Comparison of ENCODE assay signal across 7 cellular contexts in the genomic region with DNA sequence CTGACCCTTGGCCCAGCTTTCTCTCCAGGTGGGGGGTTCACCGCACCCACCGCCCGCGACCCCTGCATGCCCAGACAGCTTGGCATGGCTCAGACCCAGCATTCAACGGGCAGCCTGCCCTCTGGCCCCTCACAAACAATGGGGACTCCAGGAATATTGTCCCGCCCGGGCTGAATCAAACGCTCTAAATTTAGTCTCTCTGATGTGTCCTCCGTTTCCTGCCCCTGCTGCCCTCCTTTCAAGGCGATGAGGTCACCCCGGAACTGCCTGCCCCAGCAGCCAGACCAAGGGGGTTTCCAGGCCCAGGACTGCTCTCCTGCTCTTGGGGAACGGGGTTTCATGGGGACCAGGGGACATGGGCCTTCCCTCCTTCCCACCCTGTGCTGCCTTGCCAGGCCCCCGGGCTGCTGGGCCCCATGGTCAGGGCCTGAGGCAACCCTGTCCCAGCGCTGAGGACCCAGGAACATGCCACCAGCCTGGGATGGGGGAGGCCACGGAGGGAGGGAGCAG. TPM values are rescaled to one million over a fixed set of nuclear protein-coding genes. Genes with fewer than 3 reads are reported as not detected.
DNase-seq lines count a peak whose midpoint lies in the region; ATAC-seq and TF ChIP-seq lines count a peak whose summit lies in the region.

No MANE protein-coding gene starts in this region.

- peak overlapping the region; percentile 68 to 81 for H3K27ac ChIP-seq in coronary artery

- peak; percentile 56 for ATAC-seq in GM21381 (IDR thresholded peaks at IDR 0.05; ENCODE audit: unreplicated experiment)
- peak; percentile 60 for ATAC-seq in SK-N-SH treated with all-trans-retinoic acid at 6 μM for 48 hours

- no peak for TF ChIP-seq CTCF in coronary artery (IDR thresholded peaks at IDR 0.05)
- no peak for TF ChIP-seq CTCF in neural crest cell (conservative IDR thresholded peaks at IDR 0.05)

- peak overlapping the region; percentile 72 for H3K4me3 Mint-ChIP-seq in neural crest cell

- no peaks in the 10 kb centered on the region for H3K27me3 Mint-ChIP-seq in neural crest cell (ENCODE audit: low read depth)

- no peak overlapping the region for H3K4me3 ChIP-seq in coronary artery

- no peaks in the 10 kb centered on the region for H3K36me3 Mint-ChIP-seq in neural crest cell (ENCODE audit: low read depth)

- peaks cover 19% of the 10 kb centered on the region for H3K4me1 Mint-ChIP-seq in neural crest cell

- H3K9me3 Mint-ChIP-seq in neural crest cell = no peaks in the 10 kb centered on the region

- DNase-seq in coronary artery (ENCODE audit: low spot score) (no peak), neural crest cell (ENCODE audit: low read depth, low spot score) (no peak), NCI-H524 (lab: John Stamatoyannopoulos, UW) (no peak), germinal center (ENCODE audit: low spot score) (no peak), NCI-H2196 (lab: John Stamatoyannopoulos, UW; ENCODE audit: unreplicated experiment) (no peak)

- peak overlapping the region; percentile 44 for H3K27ac Mint-ChIP-seq in neural crest cell (ENCODE audit: unreplicated experiment)

TF ChIP-seq in SK-N-SH treated with all-trans-retinoic acid at 6 μM for 48 hours, 23 proteins besides CTCF, POLR2A, EP300 and RAD21:
- TF ChIP-seq CSDC2 (CRISPR knock-in tag; IDR thresholded peaks at IDR 0.05) = no peak
- TF ChIP-seq, protein P1, sequence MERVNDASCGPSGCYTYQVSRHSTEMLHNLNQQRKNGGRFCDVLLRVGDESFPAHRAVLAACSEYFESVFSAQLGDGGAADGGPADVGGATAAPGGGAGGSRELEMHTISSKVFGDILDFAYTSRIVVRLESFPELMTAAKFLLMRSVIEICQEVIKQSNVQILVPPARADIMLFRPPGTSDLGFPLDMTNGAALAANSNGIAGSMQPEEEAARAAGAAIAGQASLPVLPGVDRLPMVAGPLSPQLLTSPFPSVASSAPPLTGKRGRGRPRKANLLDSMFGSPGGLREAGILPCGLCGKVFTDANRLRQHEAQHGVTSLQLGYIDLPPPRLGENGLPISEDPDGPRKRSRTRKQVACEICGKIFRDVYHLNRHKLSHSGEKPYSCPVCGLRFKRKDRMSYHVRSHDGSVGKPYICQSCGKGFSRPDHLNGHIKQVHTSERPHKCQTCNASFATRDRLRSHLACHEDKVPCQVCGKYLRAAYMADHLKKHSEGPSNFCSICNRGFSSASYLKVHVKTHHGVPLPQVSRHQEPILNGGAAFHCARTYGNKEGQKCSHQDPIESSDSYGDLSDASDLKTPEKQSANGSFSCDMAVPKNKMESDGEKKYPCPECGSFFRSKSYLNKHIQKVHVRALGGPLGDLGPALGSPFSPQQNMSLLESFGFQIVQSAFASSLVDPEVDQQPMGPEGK (CRISPR knock-in tag; IDR thresholded peaks at IDR 0.05; ENCODE audit: borderline replicate concordance) = no peak
- TF ChIP-seq ZNF8 (CRISPR knock-in tag; IDR thresholded peaks at IDR 0.05) = no peak
- TF ChIP-seq OSR1 (CRISPR knock-in tag; IDR thresholded peaks at IDR 0.05) = no peak
- TF ChIP-seq POU6F1 (CRISPR knock-in tag; IDR thresholded peaks at IDR 0.05; ENCODE audit: borderline replicate concordance, low read depth) = no peak
- TF ChIP-seq TCF4 (CRISPR knock-in tag; IDR thresholded peaks at IDR 0.05; ENCODE audit: borderline replicate concordance) = no peak
- TF ChIP-seq TSHZ2 (CRISPR knock-in tag; IDR thresholded peaks at IDR 0.05) = no peak
- no peak for TF ChIP-seq CSRNP3 (CRISPR knock-in tag; IDR thresholded peaks at IDR 0.05)
- TF ChIP-seq, protein P2, sequence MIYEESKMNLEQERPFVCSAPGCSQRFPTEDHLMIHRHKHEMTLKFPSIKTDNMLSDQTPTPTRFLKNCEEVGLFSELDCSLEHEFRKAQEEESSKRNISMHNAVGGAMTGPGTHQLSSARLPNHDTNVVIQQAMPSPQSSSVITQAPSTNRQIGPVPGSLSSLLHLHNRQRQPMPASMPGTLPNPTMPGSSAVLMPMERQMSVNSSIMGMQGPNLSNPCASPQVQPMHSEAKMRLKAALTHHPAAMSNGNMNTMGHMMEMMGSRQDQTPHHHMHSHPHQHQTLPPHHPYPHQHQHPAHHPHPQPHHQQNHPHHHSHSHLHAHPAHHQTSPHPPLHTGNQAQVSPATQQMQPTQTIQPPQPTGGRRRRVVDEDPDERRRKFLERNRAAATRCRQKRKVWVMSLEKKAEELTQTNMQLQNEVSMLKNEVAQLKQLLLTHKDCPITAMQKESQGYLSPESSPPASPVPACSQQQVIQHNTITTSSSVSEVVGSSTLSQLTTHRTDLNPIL (CRISPR knock-in tag; IDR thresholded peaks at IDR 0.05; ENCODE audit: low read depth) = no peak
- TF ChIP-seq SNAI2 (CRISPR knock-in tag; IDR thresholded peaks at IDR 0.05) = no peak
- no peak for TF ChIP-seq RARB (CRISPR knock-in tag; IDR thresholded peaks at IDR 0.05)
- TF ChIP-seq GLIS3 (CRISPR knock-in tag; IDR thresholded peaks at IDR 0.05) = no peak
TF ChIP-seq in SK-N-SH treated with all-trans-retinoic acid at 6 μM for 48 hours: peak in this region for 0.

RNA-seq across cellular contexts. Expression of gene PDGFB, which starts 10.1 kb away (rescaled TPM):
- total RNA-seq in neural crest cell = 0.16 and 0.80 TPM in 2 replicates
